ENCODE assay signal across 8 cellular contexts in genomic region chr2:241803387-241804325, GRCh38.
DNase-seq lines count a peak whose midpoint lies in the region; ATAC-seq and TF ChIP-seq lines count a peak whose summit lies in the region.

No MANE protein-coding gene starts in this region.

- H3K4me1 ChIP-seq in RWPE2 (ENCODE audit: insufficient read depth, poor library complexity, severe bottlenecking) = no peaks in the 10 kb centered on the region

- H3K4me3 ChIP-seq in RWPE2 (ENCODE audit: severe bottlenecking) = peak overlapping the region; percentile 28

- TF ChIP-seq CTCF in RWPE2 (IDR thresholded peaks at IDR 0.05; ENCODE audit: poor library complexity, severe bottlenecking) = no peak

- no peaks in the 10 kb centered on the region for H3K9me3 ChIP-seq in RWPE2 (ENCODE audit: severe bottlenecking)

- H3K27me3 ChIP-seq in RWPE2 (ENCODE audit: insufficient read depth, poor library complexity, severe bottlenecking) = peaks cover 9% of the 10 kb centered on the region

- H3K36me3 ChIP-seq in RWPE2 (ENCODE audit: low read depth) = no peaks in the 10 kb centered on the region

- no peak overlapping the region for H3K27ac ChIP-seq in RWPE2 (ENCODE audit: poor library complexity, severe bottlenecking)

- peak; percentile 69 for ATAC-seq in RWPE2 (ENCODE audit: low read depth)
- ATAC-seq in HG03457 (IDR thresholded peaks at IDR 0.05; ENCODE audit: unreplicated experiment) = no peak

- DNase-seq in CMK (ENCODE audit: low read depth) = peak; percentile 44
- peak; percentile 5 for DNase-seq in HCEC 1CT
- DNase-seq in RWPE2 (ENCODE audit: low spot score) = no peak
- DNase-seq in central memory CD4-positive, alpha-beta T cell = peak; percentile 31
- peak; percentile 42 for DNase-seq in kidney tubule cell (ENCODE audit: low spot score)
- DNase-seq in stimulated activated CD4-positive, alpha-beta T cell treated with anti-CD3 and anti-CD28 coated beads, Interleukin-4, amount 100 ng/mL, for 48 hours (ENCODE audit: low read depth in 2 of 2) = peak; percentile 22 to 29
- DNase-seq in NCI-H1694 treated with DMSO at 0.1 percent for 48 hours (lab: John Stamatoyannopoulos, UW) = no peak

Comparison
In these comparisons a context has a peak if more than half of its experiments do, and no peak if none do; other contexts are left out.
1. DNase-seq: peak in CMK (single experiment), HCEC 1CT (single experiment), central memory CD4-positive, alpha-beta T cell (single experiment), kidney tubule cell (single experiment) and stimulated activated CD4-positive, alpha-beta T cell treated with anti-CD3 and anti-CD28 coated beads, Interleukin-4, amount 100 ng/mL, for 48 hours (2 of 2); none in RWPE2 (single experiment) and NCI-H1694 treated with DMSO at 0.1 percent for 48 hours (single experiment).